In genomic region chr6:114170372-114170771, GRCh38 we compare ENCODE assay signal across 29 cellular contexts.
"Had no signal": no experiment of that assay in that cellular context is flagged by ENCODE, and none has a peak within 500 bp of the region (broad histone marks: within the 10 kb centered on the region; RNA-seq: fewer than 3 reads in every experiment).

No MANE protein-coding gene starts in this region.

- H3K4me1 ChIP-seq: parathyroid adenoma, psoas muscle, spleen, thyroid gland, tibial nerve, upper lobe of left lung, vagina had no signal

- H3K36me3 ChIP-seq: neural progenitor cell, ovary, spleen, thoracic aorta, thyroid gland, tibial nerve, upper lobe of left lung, vagina had no signal

- DNase-seq: natural killer cell; occipital lobe; ovary; posterior cingulate gyrus; psoas muscle; right cardiac atrium; spleen; stimulated activated CD4-positive, alpha-beta T cell treated with anti-CD3 and anti-CD28 coated beads, Interleukin-12 subunit alpha, Interleukin-12 subunit beta, amount 100 ng/mL, for 4 hours; stimulated activated CD4-positive, alpha-beta T cell treated with anti-CD3 and anti-CD28 coated beads, Interleukin-1b, Interleukin-23, amount 100 ng/mL, for 48 hours; stimulated activated CD4-positive, alpha-beta T cell treated with anti-CD3 and anti-CD28 coated beads, Interleukin-4, amount 100 ng/mL, for 1 hour; stimulated activated CD4-positive, alpha-beta T cell treated with anti-CD3 and anti-CD28 coated beads, Interleukin-4, amount 100 ng/mL, for 4 hours; stimulated activated CD8-positive, alpha-beta memory T cell treated with anti-CD3 and anti-CD28 coated beads, Interleukin-4, amount 100 ng/mL, for 48 hours; stimulated activated naive CD4-positive, alpha-beta T cell; stimulated activated naive CD8-positive, alpha-beta T cell treated with anti-CD3 and anti-CD28 coated beads, Interleukin-15, amount 100 ng/mL, for 72 hours; stimulated activated naive CD8-positive, alpha-beta T cell treated with anti-CD3 and anti-CD28 coated beads, Interleukin-15, Interleukin-2, amounts not matched to agents 100 U/mL and 50 U/mL, for 24 hours; substantia nigra; thyroid gland; trophoblast cell; upper lobe of left lung had no signal

- H3K27me3 ChIP-seq: neural progenitor cell, ovary, thyroid gland, tibial nerve, upper lobe of left lung, vagina had no signal

- H3K4me3 ChIP-seq: neural progenitor cell, ovary, psoas muscle, skin epidermis, smooth muscle cell, spleen, thoracic aorta, thyroid gland, tibial nerve, upper lobe of left lung, vagina had no signal

- H3K9me3 ChIP-seq: ovary, psoas muscle, spleen, thoracic aorta, thyroid gland, tibial nerve, upper lobe of left lung, vagina had no signal

- H3K27ac ChIP-seq: neural progenitor cell, ovary, parathyroid adenoma, psoas muscle, skin epidermis, spleen, thoracic aorta, thyroid gland, tibial nerve, upper lobe of left lung, vagina had no signal

- FAIRE-seq: urothelium cell line had no signal

- H2AFZ ChIP-seq: neural progenitor cell, parathyroid adenoma had no signal

- H3K79me2 ChIP-seq: parathyroid adenoma had no signal

- H3K9ac ChIP-seq: neural progenitor cell, parathyroid adenoma had no signal

- H3K4me2 ChIP-seq: neural progenitor cell, smooth muscle cell had no signal

- ATAC-seq: natural killer cell; right cardiac atrium; sciatic nerve; stimulated activated memory B cell treated with anti-CD40 and anti-IgM and Interleukin-4, amounts not matched to agents 10 μg/mL and 1 μg/mL and 100 μg/mL, for 72 hours; stimulated activated naive CD8-positive, alpha-beta T cell treated with anti-CD3 and anti-CD28 coated beads, Interleukin-15, amount 100 ng/mL, for 72 hours; stimulated activated naive CD8-positive, alpha-beta T cell treated with anti-CD3 and anti-CD28 coated beads, Interleukin-15, Interleukin-2, amounts not matched to agents 100 U/mL and 50 U/mL, for 24 hours had no signal
